In genomic region chr18:51767293-51767692, GRCh38 we compare ENCODE assay signal across 19 cellular contexts.
A peak's percentile ranks its signal among the peaks of the same experiment; 100 is the strongest.
DNase-seq lines count a peak whose midpoint lies in the region; ATAC-seq and TF ChIP-seq lines count a peak whose summit lies in the region.
"Had no signal": no experiment of that assay in that cellular context is flagged by ENCODE, and none has a peak within 500 bp of the region (broad histone marks: within the 10 kb centered on the region; RNA-seq: fewer than 3 reads in every experiment).

No MANE protein-coding gene starts in this region.

- H3K36me3 Mint-ChIP-seq in stimulated activated memory B cell treated with anti-CD40 and anti-IgM and Interleukin-4, amounts not matched to agents 10 μg/mL and 1 μg/mL and 100 μg/mL, for 72 hours: no peaks in the 10 kb centered on the region
- H3K36me3 Mint-ChIP-seq in osteocyte (ENCODE audit: unreplicated experiment): no peaks in the 10 kb centered on the region
- H3K36me3 Mint-ChIP-seq: activated CD4-positive, alpha-beta memory T cell treated with anti-CD3 and anti-CD28 coated beads for 36 hours; CD14-positive monocyte; immature natural killer cell had no signal

- H3K27ac Mint-ChIP-seq in stimulated activated memory B cell treated with anti-CD40 and anti-IgM and Interleukin-4, amounts not matched to agents 10 μg/mL and 1 μg/mL and 100 μg/mL, for 72 hours: no peak overlapping the region
- H3K27ac Mint-ChIP-seq in osteocyte (ENCODE audit: unreplicated experiment): no peak overlapping the region
- H3K27ac Mint-ChIP-seq: activated CD4-positive, alpha-beta memory T cell treated with anti-CD3 and anti-CD28 coated beads for 36 hours; CD14-positive monocyte; immature natural killer cell had no signal

- no peaks in the 10 kb centered on the region for H3K9me3 Mint-ChIP-seq in stimulated activated memory B cell treated with anti-CD40 and anti-IgM and Interleukin-4, amounts not matched to agents 10 μg/mL and 1 μg/mL and 100 μg/mL, for 72 hours
- peaks cover 21% of the 10 kb centered on the region for H3K9me3 Mint-ChIP-seq in osteocyte (ENCODE audit: unreplicated experiment)
- H3K9me3 Mint-ChIP-seq: activated CD4-positive, alpha-beta memory T cell treated with anti-CD3 and anti-CD28 coated beads for 36 hours had no signal

- no peak overlapping the region for H3K4me3 Mint-ChIP-seq in stimulated activated memory B cell treated with anti-CD40 and anti-IgM and Interleukin-4, amounts not matched to agents 10 μg/mL and 1 μg/mL and 100 μg/mL, for 72 hours
- H3K4me3 Mint-ChIP-seq in osteocyte (ENCODE audit: unreplicated experiment): no peak overlapping the region
- H3K4me3 Mint-ChIP-seq: activated CD4-positive, alpha-beta memory T cell treated with anti-CD3 and anti-CD28 coated beads for 36 hours; CD14-positive monocyte; immature natural killer cell had no signal

- peaks cover 10% of the 10 kb centered on the region for H3K4me1 Mint-ChIP-seq in stimulated activated memory B cell treated with anti-CD40 and anti-IgM and Interleukin-4, amounts not matched to agents 10 μg/mL and 1 μg/mL and 100 μg/mL, for 72 hours
- no peaks in the 10 kb centered on the region for H3K4me1 Mint-ChIP-seq in osteocyte (ENCODE audit: unreplicated experiment)
- H3K4me1 Mint-ChIP-seq: CD14-positive monocyte, immature natural killer cell had no signal

- ATAC-seq in GM18868 (IDR thresholded peaks at IDR 0.05; ENCODE audit: unreplicated experiment): peak; percentile 83
- peak; percentile 91 for ATAC-seq in GM21576 (IDR thresholded peaks at IDR 0.05; ENCODE audit: unreplicated experiment)
- peak; percentile 87 for ATAC-seq in HG03135 (IDR thresholded peaks at IDR 0.05; ENCODE audit: unreplicated experiment)
- peak; percentile 83 for ATAC-seq in stimulated activated memory B cell treated with anti-CD40 and anti-IgM and Interleukin-4, amounts not matched to agents 10 μg/mL and 1 μg/mL and 100 μg/mL, for 72 hours
- no peak for ATAC-seq in GM19023 (IDR thresholded peaks at IDR 0.05; ENCODE audit: unreplicated experiment)

- H3K27me3 Mint-ChIP-seq in stimulated activated memory B cell treated with anti-CD40 and anti-IgM and Interleukin-4, amounts not matched to agents 10 μg/mL and 1 μg/mL and 100 μg/mL, for 72 hours: no peaks in the 10 kb centered on the region
- H3K27me3 Mint-ChIP-seq in osteocyte (ENCODE audit: unreplicated experiment): no peaks in the 10 kb centered on the region
- H3K27me3 Mint-ChIP-seq: activated CD4-positive, alpha-beta memory T cell treated with anti-CD3 and anti-CD28 coated beads for 36 hours had no signal

- no peak for TF ChIP-seq CTCF in osteocyte (IDR thresholded peaks at IDR 0.05)

- DNase-seq in germinal center (ENCODE audit: low spot score) (no peak), HK-2 (ENCODE audit: unreplicated experiment) (no peak), osteocyte (ENCODE audit: extremely low spot score, unreplicated experiment) (no peak)
- DNase-seq: activated CD4-positive, alpha-beta memory T cell treated with anti-CD3 and anti-CD28 coated beads for 36 hours; adrenal gland; DND-41; foreskin melanocyte; immature natural killer cell; mammary epithelial cell; right lobe of liver; stimulated activated CD4-positive, alpha-beta T cell treated with anti-CD3 and anti-CD28 coated beads, Interleukin-4, amount 100 ng/mL, for 1 hour; T1000; transverse colon had no signal
